Comparison of ENCODE assay signal across 1 cellular context in genomic region chr22:32653823-32654222, GRCh38.
TF ChIP-seq lines count a peak whose summit lies in the region.

No MANE protein-coding gene starts in this region.

TF ChIP-seq in HepG2, 621 proteins besides CTCF, POLR2A, EP300 and RAD21 (continued from another document and continues in another):
- TF ChIP-seq ZNF609 (CRISPR knock-in tag; IDR thresholded peaks at IDR 0.05; ENCODE audit: borderline replicate concordance) (peak; percentile 30; the same call in 1 of the 2 replicates), HOXA3 (CRISPR knock-in tag; IDR thresholded peaks at IDR 0.05) (0 out of 2 replicates have a peak, but pooled peaks have one; percentile 24), MED1 (CRISPR knock-in tag; IDR thresholded peaks at IDR 0.05) (peak; percentile 90), BHLHE40 (IDR thresholded peaks at IDR 0.05; ENCODE audit: low read length) (peak; percentile 83), MYNN (CRISPR knock-in tag; IDR thresholded peaks at IDR 0.05; ENCODE audit: low read depth) (no peak), ZNF281 (CRISPR knock-in tag; IDR thresholded peaks at IDR 0.05; ENCODE audit: borderline replicate concordance) (no peak), ZNF704 (CRISPR knock-in tag; IDR thresholded peaks at IDR 0.05; ENCODE audit: borderline replicate concordance) (no peak), ATAD3A (CRISPR knock-in tag; IDR thresholded peaks at IDR 0.05) (no peak), DZIP1 (CRISPR knock-in tag; IDR thresholded peaks at IDR 0.05) (no peak), ZNF607 (CRISPR knock-in tag; IDR thresholded peaks at IDR 0.05; ENCODE audit: borderline replicate concordance) (no peak), SALL2 (CRISPR knock-in tag; IDR thresholded peaks at IDR 0.05) (no peak), GLI4 (CRISPR knock-in tag; IDR thresholded peaks at IDR 0.05; ENCODE audit: borderline replicate concordance) (no peak), TFDP2 (CRISPR knock-in tag; IDR thresholded peaks at IDR 0.05) (0 out of 2 replicates have a peak, but pooled peaks have one; percentile 26), PHF20 (CRISPR knock-in tag; IDR thresholded peaks at IDR 0.05) (no peak), ZNF605 (CRISPR knock-in tag; IDR thresholded peaks at IDR 0.05) (peak; percentile 23; the same call in 1 of the 2 replicates), PTBP1 (IDR thresholded peaks at IDR 0.05; ENCODE audit: low read depth, low read length, poor library complexity, severe bottlenecking) (no peak), DNMT3B (CRISPR knock-in tag; conservative IDR thresholded peaks at IDR 0.05) (no peak), CHCHD3 (CRISPR knock-in tag; IDR thresholded peaks at IDR 0.05) (no peak), ERF (CRISPR knock-in tag; IDR thresholded peaks at IDR 0.05) (peak; percentile 75; the same call in 1 of the 2 replicates), ZNF687 (CRISPR knock-in tag; IDR thresholded peaks at IDR 0.05) (peak; percentile 81), SPEN (CRISPR knock-in tag; IDR thresholded peaks at IDR 0.05; ENCODE audit: low read depth) (0 out of 2 replicates have a peak, but pooled peaks have one; percentile 45), SOX13 (IDR thresholded peaks at IDR 0.05) (no peak), SOX13 (CRISPR knock-in tag; conservative IDR thresholded peaks at IDR 0.05 in 1 of 2, IDR thresholded peaks at IDR 0.05 in 1 of 2) (peak in 1 of 2 experiments; percentile 38; a peak in 1 of 4 replicates), ZNF280D (CRISPR knock-in tag; IDR thresholded peaks at IDR 0.05) (no peak), SRSF9 (IDR thresholded peaks at IDR 0.05; ENCODE audit: borderline replicate concordance, insufficient read depth, low read depth, low read length, poor library complexity, severe bottlenecking) (no peak), ZNF598 (CRISPR knock-in tag; IDR thresholded peaks at IDR 0.05; ENCODE audit: borderline replicate concordance) (no peak), SALL1 (CRISPR knock-in tag; IDR thresholded peaks at IDR 0.05) (peak; percentile 68), TFDP1 (CRISPR knock-in tag; IDR thresholded peaks at IDR 0.05; ENCODE audit: borderline replicate concordance) (no peak), ZNF564 (CRISPR knock-in tag; IDR thresholded peaks at IDR 0.05) (no peak), JARID2 (CRISPR knock-in tag; IDR thresholded peaks at IDR 0.05; ENCODE audit: insufficient replicate concordance) (no peak), HDAC6 (IDR thresholded peaks at IDR 0.05; ENCODE audit: low read depth, low read length) (no peak), SOX5 (CRISPR knock-in tag; IDR thresholded peaks at IDR 0.05; ENCODE audit: borderline replicate concordance) (peak; percentile 63; the same call in 1 of the 2 replicates), PPARG (CRISPR knock-in tag; conservative IDR thresholded peaks at IDR 0.05) (0 out of 2 replicates have a peak, but pooled peaks have one; percentile 8), ZBTB34 (CRISPR knock-in tag; IDR thresholded peaks at IDR 0.05) (no peak), BORCS8-MEF2B (CRISPR knock-in tag; IDR thresholded peaks at IDR 0.05) (no peak)
